In genomic region chr22:29030618-29031235, GRCh38 we compare ENCODE assay signal across 8 cellular contexts. TPM values are rescaled to one million over a fixed set of nuclear protein-coding genes. Genes with fewer than 3 reads are reported as not detected.
DNase-seq lines count a peak whose midpoint lies in the region; ATAC-seq and TF ChIP-seq lines count a peak whose summit lies in the region.

No MANE protein-coding gene starts in this region.

- peak; percentile 91 for ATAC-seq in left ventricle myocardium superior

- DNase-seq in BE2C, result peak; percentile 90
- peak; percentile 97 for DNase-seq in HuH-7 (ENCODE audit: low spot score)
- peak; percentile 39 to 88 for DNase-seq in ascending aorta (ENCODE audit: low spot score in 2 of 2)
- DNase-seq in left ventricle myocardium superior, result peak; percentile 79
- peak; percentile 14 for DNase-seq in pons (ENCODE audit: low spot score)
- DNase-seq in SIG-M5 (lab: John Stamatoyannopoulos, UW), result no peak
- DNase-seq in NCI-H2081 (lab: John Stamatoyannopoulos, UW), result no peak
- DNase-seq in RPMI8226, result no peak

- H3K36me3 ChIP-seq in BE2C, result no peaks in the 10 kb centered on the region; the same call in 1 of the 2 replicates
- no peaks in the 10 kb centered on the region for H3K36me3 ChIP-seq in ascending aorta

- H3K4me1 ChIP-seq in BE2C, result peaks cover 25% of the 10 kb centered on the region
- H3K4me1 ChIP-seq in ascending aorta, result peaks cover 16 to 29% of the 10 kb centered on the region in 2 donors

- peak overlapping the region; percentile 92 to 97 for H3K27ac ChIP-seq in ascending aorta

- H3K9me3 ChIP-seq in BE2C, result no peaks in the 10 kb centered on the region
- no peaks in the 10 kb centered on the region for H3K9me3 ChIP-seq in ascending aorta

- TF ChIP-seq CTCF in BE2C (IDR thresholded peaks at IDR 0.05; ENCODE audit: low read depth, low read length) (no peak), ascending aorta (IDR thresholded peaks at IDR 0.05) (no peak)

- peak overlapping the region; percentile 54 for H3K4me3 ChIP-seq in BE2C (ENCODE audit: low read depth, low read length)
- peak overlapping the region; percentile 57 for H3K4me3 ChIP-seq in ascending aorta

- intact Hi-C loops in ascending aorta (cut with DNase I) (loop anchor here (1.0 to 5.0 kb wide), 6 partner anchors 21 to 289 kb away; partner anchors contain the start of genes CHEK2 and ZNRF3), left ventricle myocardium superior (cut with micrococcal nuclease) (no loop called here)

- H3K27me3 ChIP-seq in BE2C (no peaks in the 10 kb centered on the region), ascending aorta (no peaks in the 10 kb centered on the region)

RNA-seq across cellular contexts. Expression of gene C22orf31, which starts 30.9 kb away (rescaled TPM):
- not detected for polyA plus RNA-seq in BE2C (2012; ENCODE audit: insufficient read depth, insufficient read length, low read depth)
- not detected for total RNA-seq in ascending aorta
- total RNA-seq in left ventricle myocardium superior, result not detected

RNA-seq across cellular contexts. Expression of gene KREMEN1, which starts 42.1 kb away (rescaled TPM):
- polyA plus RNA-seq in BE2C (2012; ENCODE audit: insufficient read depth, insufficient read length, low read depth), result 2.3 TPM
- 10.7 TPM for total RNA-seq in ascending aorta
- total RNA-seq in left ventricle myocardium superior, result 68.2 TPM

Comparison
In these comparisons a context has a peak if more than half of its experiments do, and no peak if none do; other contexts are left out.
1. DNase-seq: peak in BE2C (single experiment), HuH-7 (single experiment), ascending aorta (2 of 2), left ventricle myocardium superior (single experiment) and pons (single experiment); none in SIG-M5 (single experiment), NCI-H2081 (0 of 2) and RPMI8226 (single experiment).